Comparison of ENCODE assay signal across 14 cellular contexts in the genomic region with DNA sequence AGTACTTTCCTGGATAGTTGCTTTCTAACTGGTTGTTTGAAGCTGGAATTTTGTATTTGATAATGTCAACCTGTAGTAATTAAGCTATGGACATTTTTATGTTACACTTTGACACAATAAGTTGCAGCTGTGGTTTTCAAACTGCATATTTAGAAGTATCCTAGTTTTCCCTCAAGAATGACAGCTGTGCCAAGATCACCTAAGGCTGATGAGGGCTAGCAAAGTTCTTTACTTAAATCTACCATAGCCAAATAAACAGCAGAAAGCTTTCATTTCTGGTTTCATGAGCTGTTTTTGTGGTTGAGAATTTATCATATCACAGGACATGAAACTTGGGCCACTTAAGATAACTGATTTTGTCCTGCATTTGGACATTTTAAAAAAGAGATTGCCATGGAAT.
"Had no signal": no experiment of that assay in that cellular context is flagged by ENCODE, and none has a peak within 500 bp of the region (broad histone marks: within the 10 kb centered on the region; RNA-seq: fewer than 3 reads in every experiment).

No MANE protein-coding gene starts in this region.

- H3K27ac ChIP-seq: lower lobe of right lung, parathyroid adenoma, thoracic aorta, upper lobe of right lung, WERI-Rb-1 had no signal

- H3K79me2 ChIP-seq: parathyroid adenoma had no signal

- H3K9ac ChIP-seq: parathyroid adenoma had no signal

- H2AFZ ChIP-seq: parathyroid adenoma had no signal

- H3K27ac Mint-ChIP-seq: activated T-cell treated with anti-CD3 and anti-CD28 coated beads, Interleukin-2, amount 50 U/mL, for 72 hours; stimulated activated effector memory CD8-positive, alpha-beta T cell treated with anti-CD3 and anti-CD28 coated beads, Interleukin-12 subunit alpha, Interleukin-12 subunit beta, amount 100 ng/mL, for 72 hours had no signal

- H3K27me3 ChIP-seq: gastroesophageal sphincter, heart right ventricle, sigmoid colon, upper lobe of right lung had no signal

- H3K9me3 ChIP-seq: gastroesophageal sphincter, heart right ventricle, lower lobe of right lung, sigmoid colon, thoracic aorta, upper lobe of right lung had no signal

- H3K4me3 Mint-ChIP-seq: stimulated activated effector memory CD8-positive, alpha-beta T cell treated with anti-CD3 and anti-CD28 coated beads, Interleukin-12 subunit alpha, Interleukin-12 subunit beta, amount 100 ng/mL, for 72 hours had no signal

- H3K9me3 Mint-ChIP-seq: activated naive CD8-positive, alpha-beta T cell treated with anti-CD3 and anti-CD28 coated beads, Interleukin-2, amount 10 ng/mL, durations not matched to agents 7 days and 5 days; activated T-cell treated with anti-CD3 and anti-CD28 coated beads, Interleukin-2, amount 50 U/mL, for 72 hours; stimulated activated effector memory CD8-positive, alpha-beta T cell treated with anti-CD3 and anti-CD28 coated beads, Interleukin-12 subunit alpha, Interleukin-12 subunit beta, amount 100 ng/mL, for 72 hours had no signal

- DNase-seq: activated naive CD8-positive, alpha-beta T cell treated with anti-CD3 and anti-CD28 coated beads, Interleukin-2, amount 10 ng/mL, durations not matched to agents 7 days and 5 days; aorta; heart right ventricle; left cardiac atrium; lower lobe of right lung; sigmoid colon; upper lobe of right lung; WERI-Rb-1 had no signal

- H3K36me3 ChIP-seq: WERI-Rb-1 had no signal

- H3K36me3 Mint-ChIP-seq: activated naive CD8-positive, alpha-beta T cell treated with anti-CD3 and anti-CD28 coated beads, Interleukin-2, amount 10 ng/mL, durations not matched to agents 7 days and 5 days; stimulated activated effector memory CD8-positive, alpha-beta T cell treated with anti-CD3 and anti-CD28 coated beads, Interleukin-12 subunit alpha, Interleukin-12 subunit beta, amount 100 ng/mL, for 72 hours had no signal

- FAIRE-seq: endometrium had no signal

- H3K4me3 ChIP-seq: gastroesophageal sphincter, heart right ventricle, lower lobe of right lung, sigmoid colon, thoracic aorta, upper lobe of right lung had no signal

- ATAC-seq: lower lobe of right lung had no signal

- H3K4me1 ChIP-seq: lower lobe of right lung, parathyroid adenoma, upper lobe of right lung had no signal
